ENCODE assay signal across 22 cellular contexts in genomic region chr12:5037795-5038357, GRCh38. TPM values are rescaled to one million over a fixed set of nuclear protein-coding genes. Genes with fewer than 3 reads are reported as not detected.
"Had no signal": no experiment of that assay in that cellular context is flagged by ENCODE, and none has a peak within 500 bp of the region (broad histone marks: within the 10 kb centered on the region; RNA-seq: fewer than 3 reads in every experiment).

No MANE protein-coding gene starts in this region.

- H3K9me3 ChIP-seq: MG63, SJSA1 had no signal

- H3K4me1 ChIP-seq: SJSA1 had no signal

- FAIRE-seq: RCC 7860 had no signal

- H3K36me3 ChIP-seq: MG63, SJSA1 had no signal

- DNase-seq: KBM-7, MG63, NCI-H1092, NCI-H1105 treated with DMSO at 0.1 percent for 48 hours, NCI-H1417 treated with DMSO at 0.1 percent for 48 hours, NCI-H146, NCI-H1694 treated with DMSO at 0.1 percent for 48 hours, NCI-H1930, NCI-H2081, NCI-H2107, NCI-H2227 treated with DMSO at 0.1 percent for 48 hours, NCI-H69, NCI-H774, Right ventricle myocardium superior, RPMI8226, SIG-M5 had no signal

- H3K27ac ChIP-seq: SJSA1, SK-N-MC had no signal

- H3K4me3 ChIP-seq: MG63, SJSA1, SK-N-MC had no signal

RNA-seq across cellular contexts. Expression of gene KCNA5, which starts 5.8 kb away (rescaled TPM):
- total RNA-seq: HT1080, LHCN-M2, NCI-H460, SJSA1 had no signal
